ENCODE assay signal across 17 cellular contexts in genomic region chr6:156972145-156972544, GRCh38.
DNase-seq lines count a peak whose midpoint lies in the region; ATAC-seq and TF ChIP-seq lines count a peak whose summit lies in the region.
"Had no signal": no experiment of that assay in that cellular context is flagged by ENCODE, and none has a peak within 500 bp of the region (broad histone marks: within the 10 kb centered on the region; RNA-seq: fewer than 3 reads in every experiment).

No MANE protein-coding gene starts in this region.

- H3K27me3 ChIP-seq in right atrium auricular region, result no peaks in the 10 kb centered on the region
- no peaks in the 10 kb centered on the region for H3K27me3 ChIP-seq in gastrocnemius medialis
- H3K27me3 ChIP-seq: BLaER1 had no signal

- no peak for TF ChIP-seq CTCF in right atrium auricular region (IDR thresholded peaks at IDR 0.05)
- TF ChIP-seq CTCF in gastrocnemius medialis (IDR thresholded peaks at IDR 0.05 in 4 of 5, conservative IDR thresholded peaks at IDR 0.05 in 1 of 5), result no peak
- TF ChIP-seq CTCF in GM13977 (IDR thresholded peaks at IDR 0.05; ENCODE audit: extremely low read depth, insufficient read depth, missing control alignments), result no peak

- H3K9me3 ChIP-seq in right atrium auricular region (no peaks in the 10 kb centered on the region), gastrocnemius medialis (no peaks in the 10 kb centered on the region)
- H3K9me3 ChIP-seq: BLaER1 had no signal

- H3K36me3 ChIP-seq in right atrium auricular region (no peaks in the 10 kb centered on the region), gastrocnemius medialis (no peaks in the 10 kb centered on the region)
- H3K36me3 ChIP-seq: BLaER1 had no signal

- in situ Hi-C loops in gastrocnemius medialis (cut with MboI; ENCODE audit: low sequenced_read_pairs in 4 of 4), result loop anchor here in 2 of 4 donors (25.0 kb wide), 1 partner anchor 185 kb away; the partner anchor contains the start of gene ARID1B (in 2 of the 2)
- in situ Hi-C loops in GM13977 (cut with MboI; ENCODE audit: low pct_unique_long_range_greater_than_20kb, low sequenced_read_pairs, unreplicated experiment), result no loop called here

- peaks cover 0 to 69% of the 10 kb centered on the region in 2 donors for H3K4me1 ChIP-seq in right atrium auricular region
- H3K4me1 ChIP-seq in gastrocnemius medialis, result peaks cover 64 to 71% of the 10 kb centered on the region in 2 donors

- TF ChIP-seq POLR2A in gastrocnemius medialis (IDR thresholded peaks at IDR 0.05), result no peak

- H3K4me3 ChIP-seq in right atrium auricular region, result no peak overlapping the region
- H3K4me3 ChIP-seq in gastrocnemius medialis, result no peak overlapping the region
- H3K4me3 ChIP-seq: BLaER1 had no signal

- H3K27ac ChIP-seq in right atrium auricular region, result no peak overlapping the region
- peak overlapping the region; percentile 7 to 23 (median 10) for H3K27ac ChIP-seq in gastrocnemius medialis
- H3K27ac ChIP-seq: 22Rv1, BLaER1, C4-2B had no signal

- intact Hi-C loops in left ventricle myocardium superior (cut with micrococcal nuclease) (no loop called here), gastrocnemius medialis (cut with DNase I; ENCODE audit: low total_unique reads) (no loop called here)

- DNase-seq in left ventricle myocardium superior (no peak), right atrium auricular region (ENCODE audit: low spot score) (no peak), cerebellar cortex (ENCODE audit: low spot score) (peak; percentile 1), gastrocnemius medialis (no peak), GM13977 (ENCODE audit: low spot score) (no peak), NCI-H2029 treated with DMSO at 0.1 percent for 48 hours (lab: John Stamatoyannopoulos, UW) (no peak)
- DNase-seq: CD4-positive, CD25-positive, alpha-beta regulatory T cell; CD8-positive, alpha-beta memory T cell; DMS 273 treated with DMSO at 0.1 percent for 48 hours; DMS79; EL; GOT3; HCEC 1CT had no signal

- ATAC-seq in left ventricle myocardium superior (peak; percentile 32), gastrocnemius medialis (no peak), GM19395 (IDR thresholded peaks at IDR 0.05; ENCODE audit: unreplicated experiment) (no peak)

Comparison
In these comparisons a context has a peak if more than half of its experiments do, and no peak if none do; other contexts are left out.
1. H3K27ac ChIP-seq: peak in gastrocnemius medialis (4 of 4); none in right atrium auricular region (0 of 2).